Comparison of ENCODE assay signal across 8 cellular contexts in genomic region chr17:76585649-76586593, GRCh38. TPM values are rescaled to one million over a fixed set of nuclear protein-coding genes. Genes with fewer than 3 reads are reported as not detected.
DNase-seq lines count a peak whose midpoint lies in the region; ATAC-seq and TF ChIP-seq lines count a peak whose summit lies in the region.

TSS of gene ST6GALNAC2 (minus strand) at chr17:76585860. CDS start at chr17:76585808, 52 bp downstream.

- H3K36me3 ChIP-seq in esophagus (ENCODE audit: control insufficient read depth in 2 of 2, insufficient read depth in 2 of 2, low read length in 1 of 2) (no peaks in the 10 kb centered on the region), mucosa of rectum (ENCODE audit: control insufficient read depth in 2 of 2, insufficient read depth in 2 of 2, low read length in 2 of 2) (no peaks in the 10 kb centered on the region)

- DNase-seq in NCI-H1105 treated with DMSO at 0.1 percent for 48 hours (lab: John Stamatoyannopoulos, UW) (peak; percentile 51), type B pancreatic cell (ENCODE audit: extremely low spot score, unreplicated experiment) (no peak)
- peak; percentile 32 for DNase-seq in activated CD8-positive, alpha-beta T cell treated with anti-CD3 and anti-CD28 coated beads, Interleukin-2, amount 10 ng/mL, durations not matched to agents 7 days and 5 days

- H3K36me3 Mint-ChIP-seq in activated CD8-positive, alpha-beta T cell treated with anti-CD3 and anti-CD28 coated beads, Interleukin-2, amount 10 ng/mL, durations not matched to agents 7 days and 5 days (ENCODE audit: low read depth): no peaks in the 10 kb centered on the region
- H3K36me3 Mint-ChIP-seq in type B pancreatic cell: peaks cover 6% of the 10 kb centered on the region

- POLR2A ChIA-PET in activated CD8-positive, alpha-beta T cell treated with anti-CD3 and anti-CD28 coated beads, Interleukin-2, amount 10 ng/mL, durations not matched to agents 7 days and 5 days (lab: Charles Lee): interaction anchor here (0.6 kb wide), 3 partner anchors 14 to 134 kb away, joined by 3 to 4 read pairs (median 3); no protein-coding TSS in a partner anchor

- H3K9me3 ChIP-seq in esophagus (ENCODE audit: control insufficient read depth in 2 of 2, insufficient read depth in 1 of 2, low read depth in 1 of 2, low read length in 1 of 2) (no peaks in the 10 kb centered on the region), mucosa of rectum (ENCODE audit: control insufficient read depth in 2 of 2, low read length in 2 of 2) (no peaks in the 10 kb centered on the region)

- peak; percentile 72 for ATAC-seq in activated CD8-positive, alpha-beta T cell treated with anti-CD3 and anti-CD28 coated beads, Interleukin-2, amount 10 ng/mL, durations not matched to agents 7 days and 5 days
- ATAC-seq in HG02885 (IDR thresholded peaks at IDR 0.05; ENCODE audit: poor library complexity, unreplicated experiment): no peak
- ATAC-seq in HG02981 (IDR thresholded peaks at IDR 0.05; ENCODE audit: unreplicated experiment): no peak

- H3K27me3 ChIP-seq in esophagus (ENCODE audit: control insufficient read depth in 1 of 2, insufficient read depth in 2 of 2, low read length in 2 of 2): no peaks in the 10 kb centered on the region
- H3K27me3 ChIP-seq in mucosa of rectum (ENCODE audit: control insufficient read depth in 2 of 2, insufficient read depth in 2 of 2, low read length in 2 of 2): peaks cover 20 to 29% of the 10 kb centered on the region in 2 donors

- no peak within 1 kb of the TSS for H3K27ac Mint-ChIP-seq in activated CD8-positive, alpha-beta T cell treated with anti-CD3 and anti-CD28 coated beads, Interleukin-2, amount 10 ng/mL, durations not matched to agents 7 days and 5 days
- peak within 1 kb of the TSS; percentile 78 for H3K27ac Mint-ChIP-seq in type B pancreatic cell

- H3K9ac ChIP-seq in mucosa of rectum (ENCODE audit: low read depth in 1 of 2, low read length in 2 of 2): peak within 1 kb of the TSS; percentile 32 to 59

- H3K9me3 Mint-ChIP-seq in activated CD8-positive, alpha-beta T cell treated with anti-CD3 and anti-CD28 coated beads, Interleukin-2, amount 10 ng/mL, durations not matched to agents 7 days and 5 days (ENCODE audit: insufficient read depth): no peaks in the 10 kb centered on the region
- H3K9me3 Mint-ChIP-seq in type B pancreatic cell: no peaks in the 10 kb centered on the region

- peaks cover 10% of the 10 kb centered on the region for H3K4me1 Mint-ChIP-seq in activated CD8-positive, alpha-beta T cell treated with anti-CD3 and anti-CD28 coated beads, Interleukin-2, amount 10 ng/mL, durations not matched to agents 7 days and 5 days (ENCODE audit: low read depth)
- H3K4me1 Mint-ChIP-seq in type B pancreatic cell (ENCODE audit: unreplicated experiment): peaks cover 29% of the 10 kb centered on the region

- H3K27me3 Mint-ChIP-seq in activated CD8-positive, alpha-beta T cell treated with anti-CD3 and anti-CD28 coated beads, Interleukin-2, amount 10 ng/mL, durations not matched to agents 7 days and 5 days (ENCODE audit: low read depth): peaks cover 57% of the 10 kb centered on the region
- peaks cover 50% of the 10 kb centered on the region for H3K27me3 Mint-ChIP-seq in type B pancreatic cell

- H3K4me1 ChIP-seq in esophagus (ENCODE audit: control insufficient read depth in 2 of 2, insufficient read depth in 2 of 2, low read length in 1 of 2) (peaks cover 2 to 15% of the 10 kb centered on the region in 2 donors), mucosa of rectum (ENCODE audit: control insufficient read depth in 2 of 2, insufficient read depth in 2 of 2, low read length in 2 of 2) (peaks cover 3 to 11% of the 10 kb centered on the region in 2 donors)

- H3K27ac ChIP-seq in esophagus (ENCODE audit: low read depth in 2 of 2, low read length in 1 of 2) (peak within 1 kb of the TSS; percentile 90 to 92), mucosa of rectum (ENCODE audit: low read depth in 2 of 2, low read length in 2 of 2) (peak within 1 kb of the TSS; percentile 23 to 34)

- TF ChIP-seq CTCF in type B pancreatic cell (conservative IDR thresholded peaks at IDR 0.05): peak; percentile 18

- peak within 1 kb of the TSS; percentile 56 for H3K4me3 Mint-ChIP-seq in activated CD8-positive, alpha-beta T cell treated with anti-CD3 and anti-CD28 coated beads, Interleukin-2, amount 10 ng/mL, durations not matched to agents 7 days and 5 days
- H3K4me3 Mint-ChIP-seq in type B pancreatic cell: peak within 1 kb of the TSS; percentile 84

- H3K4me3 ChIP-seq in GM08714 (ENCODE audit: low read length): peak within 1 kb of the TSS; percentile 15; the same call in 1 of the 2 replicates
- H3K4me3 ChIP-seq in esophagus (ENCODE audit: low read depth in 1 of 2, low read length in 2 of 2): peak within 1 kb of the TSS; percentile 65 to 75
- H3K4me3 ChIP-seq in mucosa of rectum (ENCODE audit: low read length in 2 of 2): peak within 1 kb of the TSS; percentile 70 to 71

- CTCF ChIA-PET in activated CD8-positive, alpha-beta T cell treated with anti-CD3 and anti-CD28 coated beads, Interleukin-2, amount 10 ng/mL, durations not matched to agents 7 days and 5 days (lab: Charles Lee): interaction anchor here (0.9 to 3.4 kb wide), 7 partner anchors 28 to 177 kb away, joined by 3 to 25 read pairs (median 5); no protein-coding TSS in a partner anchor

- WGBS in esophagus, 2 donors: 1% methylated on average over 65 to 83 of the region's 84 CpGs

RNA-seq across cellular contexts. Expression of gene ST6GALNAC2, which starts in this region (rescaled TPM):
- not detected for total RNA-seq in activated CD8-positive, alpha-beta T cell treated with anti-CD3 and anti-CD28 coated beads, Interleukin-2, amount 10 ng/mL, durations not matched to agents 7 days and 5 days
- 10 to 100 TPM; 17.5 to 20.2 TPM for polyA plus RNA-seq in esophagus
- total RNA-seq in type B pancreatic cell (ENCODE audit: low replicate concordance): 4.3 and 10.4 TPM in 2 replicates

Comparison
In these comparisons a context has a peak if more than half of its experiments do, and no peak if none do; other contexts are left out.
1. Peak in DNase-seq and ATAC-seq in activated CD8-positive, alpha-beta T cell treated with anti-CD3 and anti-CD28 coated beads, Interleukin-2, amount 10 ng/mL, durations not matched to agents 7 days and 5 days; RNA of the gene not detected or under 1 TPM.
2. H3K4me3 ChIP-seq: peak in every context shown above with its lines; median percentile 70 in mucosa of rectum; 70 in esophagus; 15 in GM08714.